10 cellular contexts compared by ENCODE assay signal in genomic region chr3:13525827-13526625, GRCh38. TPM values are rescaled to one million over a fixed set of nuclear protein-coding genes. Genes with fewer than 3 reads are reported as not detected.
DNase-seq lines count a peak whose midpoint lies in the region; ATAC-seq and TF ChIP-seq lines count a peak whose summit lies in the region.
"Had no signal": no experiment of that assay in that cellular context is flagged by ENCODE, and none has a peak within 500 bp of the region (broad histone marks: within the 10 kb centered on the region; RNA-seq: fewer than 3 reads in every experiment).

No MANE protein-coding gene starts in this region.

- intact Hi-C loops in esophagus muscularis mucosa (cut with DNase I) = no loop called here
- intact Hi-C loops in upper lobe of right lung (cut with DNase I) = no loop called here

- H3K4me3 ChIP-seq in esophagus muscularis mucosa (no peak overlapping the region), upper lobe of right lung (no peak overlapping the region)

- no peak for TF ChIP-seq POLR2A in esophagus muscularis mucosa (IDR thresholded peaks at IDR 0.05; ENCODE audit: low read depth)

- DNase-seq in NCI-H510A (lab: John Stamatoyannopoulos, UW) (peak; percentile 27), NCI-H510A treated with DMSO at 0.1 percent for 48 hours (lab: John Stamatoyannopoulos, UW) (no peak), esophagus muscularis mucosa (ENCODE audit: extremely low spot score) (no peak), myocyte (ENCODE audit: low read depth) (peak; percentile 3), upper lobe of right lung (no peak), GM13976 (ENCODE audit: low spot score) (no peak), HCEC 1CT (no peak), NCI-H1092 treated with DMSO at 0.1 percent for 48 hours (lab: John Stamatoyannopoulos, UW) (no peak)
- DNase-seq: 8988T had no signal

- 70% methylated on average over 14 of the region's 20 CpGs for WGBS in esophagus muscularis mucosa

- ATAC-seq in upper lobe of right lung = no peak

- H3K27ac ChIP-seq in esophagus muscularis mucosa (replicated peaks in 1 of 4) (peak overlapping the region; percentile 47 to 66 (median 56)), upper lobe of right lung (peak overlapping the region; percentile 30)

- TF ChIP-seq CTCF in esophagus muscularis mucosa (IDR thresholded peaks at IDR 0.05) (no peak), upper lobe of right lung (IDR thresholded peaks at IDR 0.05) (no peak), GM13976 (IDR thresholded peaks at IDR 0.05; ENCODE audit: borderline replicate concordance, control extremely low read depth, extremely low read depth, insufficient read depth, missing control alignments) (no peak)

- in situ Hi-C loops in GM13976 (cut with MboI; ENCODE audit: low sequenced_read_pairs, unreplicated experiment) = no loop called here

- H3K4me1 ChIP-seq in esophagus muscularis mucosa (peaks cover 11 to 34% (median 25%) of the 10 kb centered on the region in 4 donors), upper lobe of right lung (no peaks in the 10 kb centered on the region)

- H3K9me3 ChIP-seq in esophagus muscularis mucosa (no peaks in the 10 kb centered on the region), upper lobe of right lung (no peaks in the 10 kb centered on the region)

- H3K36me3 ChIP-seq in esophagus muscularis mucosa (no peaks in the 10 kb centered on the region), upper lobe of right lung (no peaks in the 10 kb centered on the region)

- no peak for TF ChIP-seq EP300 in esophagus muscularis mucosa (IDR thresholded peaks at IDR 0.05)

- H3K27me3 ChIP-seq in esophagus muscularis mucosa = peaks cover 0 to 17% (median 0%) of the 10 kb centered on the region in 4 donors
- H3K27me3 ChIP-seq in upper lobe of right lung = no peaks in the 10 kb centered on the region

RNA-seq across cellular contexts. Expression of gene FBLN2, which starts 22.9 kb away (rescaled TPM):
- 100 to 1,000 TPM; 130 to 244 (median 136) TPM for total RNA-seq in esophagus muscularis mucosa
- 0.91 and 2.4 TPM in 2 replicates for total RNA-seq in myocyte
- 0.43 TPM for polyA plus RNA-seq in myocyte (2012)
- 32.9 TPM for total RNA-seq in upper lobe of right lung
- total RNA-seq: T-helper 1 cell treated with Interleukin-12 subunit alpha and Interleukin-12 subunit beta and Interleukin-4 antibody, amounts not matched to agents 30 ng/mL and 1 ng/mL, for 36 hours had no signal

RNA-seq across cellular contexts. Expression of gene HDAC11, which starts 45.9 kb away (rescaled TPM):
- 10 to 100 TPM; 15.8 to 41.0 (median 32.2) TPM for total RNA-seq in esophagus muscularis mucosa
- total RNA-seq in myocyte = 12.6 and 15.1 TPM in 2 replicates
- polyA plus RNA-seq in myocyte (2012) = 20.9 TPM
- 15.0 TPM for total RNA-seq in upper lobe of right lung

Comparison
In these comparisons a context has a peak if more than half of its experiments do, and no peak if none do; other contexts are left out.
1. DNase-seq: peak in NCI-H510A (single experiment) and myocyte (single experiment); none in NCI-H510A treated with DMSO at 0.1 percent for 48 hours (single experiment), esophagus muscularis mucosa (single experiment), upper lobe of right lung (single experiment), GM13976 (single experiment), HCEC 1CT (single experiment) and NCI-H1092 treated with DMSO at 0.1 percent for 48 hours (single experiment).